In the genomic region with DNA sequence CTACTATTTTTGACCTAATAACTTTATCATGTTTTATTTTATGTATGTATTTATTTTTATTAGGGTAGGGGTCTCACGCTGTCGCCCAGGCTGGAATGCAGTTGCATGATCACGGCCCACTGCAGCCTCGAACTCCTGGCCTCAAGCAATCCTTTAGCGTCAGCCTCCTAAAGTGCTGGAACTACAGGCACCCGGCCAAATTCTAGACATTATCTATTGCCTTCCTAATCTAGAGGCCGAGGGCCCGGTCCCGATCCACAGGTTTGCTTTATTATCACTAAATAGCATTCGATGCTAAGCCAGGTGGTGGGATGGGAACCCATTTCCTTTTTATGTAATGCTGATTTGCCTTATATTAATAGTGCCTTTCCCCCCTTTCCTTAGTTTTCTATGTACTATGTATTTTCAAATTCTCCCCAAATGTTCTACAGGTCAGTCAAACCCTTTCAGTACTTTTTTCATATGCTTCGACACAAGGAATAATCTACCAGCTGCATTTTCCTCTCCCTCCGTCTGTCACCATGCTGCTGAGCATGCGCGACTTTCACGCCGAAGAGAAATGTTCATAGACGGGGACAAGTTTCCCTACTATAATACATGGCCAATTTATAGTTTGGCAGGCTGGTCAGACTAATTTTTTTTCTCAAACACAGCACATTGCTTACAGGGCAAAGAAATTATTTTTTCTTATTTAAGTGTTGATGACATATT, we compare ENCODE assay signal across 28 cellular contexts.
"Had no signal": no experiment of that assay in that cellular context is flagged by ENCODE, and none has a peak within 500 bp of the region (broad histone marks: within the 10 kb centered on the region; RNA-seq: fewer than 3 reads in every experiment).

No MANE protein-coding gene starts in this region.

- H3K36me3 ChIP-seq: colonic mucosa, gastrocnemius medialis, gastroesophageal sphincter had no signal

- H3K27me3 Mint-ChIP-seq: dendritic cell treated with granulocyte-macrophage colony-stimulating factor and Interleukin-4, amounts not matched to agents 40 ng/mL and 50 ng/mL, for 4 days; effector memory CD8-positive, alpha-beta T cell had no signal

- H3K27ac Mint-ChIP-seq: dendritic cell treated with granulocyte-macrophage colony-stimulating factor and Interleukin-4, amounts not matched to agents 40 ng/mL and 50 ng/mL, for 4 days; effector memory CD8-positive, alpha-beta T cell; endodermal cell had no signal

- ATAC-seq: effector memory CD8-positive, alpha-beta T cell; esophagus mucosa; foreskin keratinocyte; gastrocnemius medialis; gastroesophageal sphincter; heart left ventricle; heart right ventricle had no signal

- H3K4me3 Mint-ChIP-seq: dendritic cell treated with granulocyte-macrophage colony-stimulating factor and Interleukin-4, amounts not matched to agents 40 ng/mL and 50 ng/mL, for 4 days; effector memory CD8-positive, alpha-beta T cell; endodermal cell had no signal

- H3K4me3 ChIP-seq: colonic mucosa, coronary artery, dorsolateral prefrontal cortex, esophagus muscularis mucosa, esophagus squamous epithelium, gastrocnemius medialis, gastroesophageal sphincter, heart left ventricle, heart right ventricle had no signal

- H3K9me3 ChIP-seq: colonic mucosa, esophagus muscularis mucosa, esophagus squamous epithelium, gastrocnemius medialis, gastroesophageal sphincter, heart left ventricle, heart right ventricle had no signal

- H3K9me3 Mint-ChIP-seq: dendritic cell treated with granulocyte-macrophage colony-stimulating factor and Interleukin-4, amounts not matched to agents 40 ng/mL and 50 ng/mL, for 4 days; endodermal cell had no signal

- FAIRE-seq: colon, endometrium, endothelial cell of umbilical vein, frontal cortex had no signal

- H3K27me3 ChIP-seq: colonic mucosa, dorsolateral prefrontal cortex, esophagus muscularis mucosa, esophagus squamous epithelium, foreskin keratinocyte, gastrocnemius medialis, gastroesophageal sphincter, heart left ventricle, heart right ventricle had no signal

- H3K27ac ChIP-seq: colonic mucosa, coronary artery, epithelial cell of prostate, esophagus squamous epithelium, foreskin keratinocyte, gastroesophageal sphincter had no signal

- DNase-seq: colonic mucosa; cortex of kidney; dermis blood vessel endothelial cell; dorsolateral prefrontal cortex; effector CD4-positive, alpha-beta T cell; effector CD8-positive, alpha-beta T cell; effector memory CD4-positive, alpha-beta T cell; effector memory CD8-positive, alpha-beta T cell; endodermal cell; esophagus squamous epithelium; foreskin fibroblast; foreskin keratinocyte; foreskin melanocyte; gastrocnemius medialis; glutamatergic neuron; head of caudate nucleus; heart left ventricle; heart right ventricle had no signal
